In the genomic region with DNA sequence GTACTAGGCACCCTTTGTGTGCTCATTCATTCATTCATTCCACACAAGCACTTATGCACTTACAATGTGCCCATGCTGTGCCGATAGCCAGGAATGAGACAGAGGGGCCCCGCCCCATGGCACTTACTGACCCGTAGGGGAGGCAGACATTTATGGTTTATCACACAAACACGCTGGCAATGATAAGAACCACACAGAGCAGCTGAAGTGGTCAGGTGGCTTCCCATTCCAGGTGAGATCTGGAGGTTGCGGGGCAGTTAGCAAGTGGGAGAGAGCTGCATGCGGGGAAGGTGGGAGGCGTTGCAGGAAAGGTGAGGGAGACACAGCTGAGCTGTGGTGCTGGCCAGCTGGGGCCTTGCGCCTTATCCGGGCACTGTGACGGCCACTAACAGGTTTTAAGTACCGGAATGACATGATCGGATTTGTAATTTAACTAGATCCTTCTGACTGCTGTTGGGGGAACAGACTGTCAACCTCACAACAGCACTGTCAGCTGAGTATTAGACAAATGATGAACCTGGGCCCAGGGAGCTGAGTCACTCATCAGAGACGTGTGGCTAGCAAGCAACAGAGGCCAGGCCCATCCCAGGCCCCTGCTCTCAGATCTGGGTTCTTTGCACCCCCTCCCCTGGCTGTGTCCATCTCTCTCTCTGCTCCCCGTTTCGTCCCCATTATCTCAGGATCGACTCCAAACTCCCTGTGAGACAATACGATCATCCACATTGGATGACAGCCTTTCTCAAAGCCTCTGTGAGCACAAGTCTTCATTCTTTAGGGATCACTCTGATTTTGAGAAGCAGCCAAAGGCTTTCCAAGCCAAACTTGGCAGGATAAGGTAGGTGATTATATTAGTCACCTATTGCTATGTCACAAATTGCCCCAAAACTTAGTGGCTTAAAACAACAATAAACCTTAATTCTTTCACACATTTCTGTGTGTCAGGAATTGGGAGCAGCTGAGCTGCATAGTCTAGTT, we compare ENCODE assay signal across 13 cellular contexts. TPM values are rescaled to one million over a fixed set of nuclear protein-coding genes. Genes with fewer than 3 reads are reported as not detected.
DNase-seq lines count a peak whose midpoint lies in the region; ATAC-seq and TF ChIP-seq lines count a peak whose summit lies in the region.
"Had no signal": no experiment of that assay in that cellular context is flagged by ENCODE, and none has a peak within 500 bp of the region (broad histone marks: within the 10 kb centered on the region; RNA-seq: fewer than 3 reads in every experiment).

No MANE protein-coding gene starts in this region.

- H3K4me1 ChIP-seq in osteoblast (ENCODE audit: insufficient read depth, low read length): peaks cover 32% of the 10 kb centered on the region
- H3K4me1 ChIP-seq: tibial artery had no signal

- H3K4me3 ChIP-seq in osteoblast (ENCODE audit: insufficient read depth, low read length): no peak overlapping the region
- H3K4me3 ChIP-seq: tibial artery had no signal

- peaks cover 17% of the 10 kb centered on the region for H3K4me1 Mint-ChIP-seq in chondrocyte (ENCODE audit: low read depth)

- H3K27me3 Mint-ChIP-seq in chondrocyte (ENCODE audit: low read depth): peaks cover 6% of the 10 kb centered on the region

- ATAC-seq in GM19467 (IDR thresholded peaks at IDR 0.05; ENCODE audit: unreplicated experiment): no peak

- H3K9me3 ChIP-seq in osteoblast (ENCODE audit: low read depth, low read length): no peaks in the 10 kb centered on the region
- H3K9me3 ChIP-seq: tibial artery had no signal

- peak overlapping the region; percentile 21 for H3K4me2 ChIP-seq in osteoblast (ENCODE audit: insufficient read depth, low read length)

- H3K36me3 ChIP-seq in osteoblast (ENCODE audit: insufficient read depth, low read length): no peaks in the 10 kb centered on the region
- H3K36me3 ChIP-seq: tibial artery had no signal

- peak overlapping the region; percentile 18 for H3K27ac Mint-ChIP-seq in chondrocyte (ENCODE audit: unreplicated experiment)

- H3K27ac ChIP-seq in osteoblast (ENCODE audit: low read depth, low read length): peak overlapping the region; percentile 39
- H3K27ac ChIP-seq: tibial artery had no signal

- TF ChIP-seq CTCF in chondrocyte (IDR thresholded peaks at IDR 0.05) (no peak), osteoblast (IDR thresholded peaks at IDR 0.05; ENCODE audit: extremely low read depth, low read depth, low read length) (no peak)

- H3K27me3 ChIP-seq in osteoblast (ENCODE audit: insufficient read depth, low read length): peaks cover 6% of the 10 kb centered on the region

- peak; percentile 62 for DNase-seq in ELR (ENCODE audit: low read depth)
- peak; percentile 17 for DNase-seq in NCI-H510A treated with DMSO at 0.1 percent for 48 hours (lab: John Stamatoyannopoulos, UW)
- no peak for DNase-seq in chondrocyte (ENCODE audit: low spot score)
- DNase-seq in osteoblast (ENCODE audit: insufficient read length, low spot score, missing footprints): peak; percentile 94
- no peak for DNase-seq in T-helper 1 cell
- DNase-seq in DMS79 treated with DMSO at 0.1 percent for 48 hours (lab: John Stamatoyannopoulos, UW): no peak
- no peak for DNase-seq in NCI-H1436 treated with DMSO at 0.1 percent for 48 hours (lab: John Stamatoyannopoulos, UW)
- DNase-seq: NCI-H1105, retina, tibial artery had no signal

- no peaks in the 10 kb centered on the region for H3K36me3 Mint-ChIP-seq in chondrocyte (ENCODE audit: low read depth)

- no peaks in the 10 kb centered on the region for H3K9me3 Mint-ChIP-seq in chondrocyte (ENCODE audit: low read depth)

- no peaks in the 10 kb centered on the region for H3K79me2 ChIP-seq in osteoblast (ENCODE audit: insufficient read depth, low read length)

- H2AFZ ChIP-seq in osteoblast (ENCODE audit: low read length): no peak overlapping the region

- H3K4me3 Mint-ChIP-seq in chondrocyte (ENCODE audit: unreplicated experiment): no peak overlapping the region

- H4K20me1 ChIP-seq in osteoblast (ENCODE audit: insufficient read depth, low read length): no peaks in the 10 kb centered on the region

RNA-seq across cellular contexts. Expression of gene RASD2, which starts 28.4 kb away (rescaled TPM):
- total RNA-seq in chondrocyte (0.27 to 0.28 TPM in 2 of 3 replicates, not detected in the other), osteoblast (under 0.01 and 0.29 TPM in 2 replicates)
- total RNA-seq: lung microvascular endothelial cell had no signal

RNA-seq across cellular contexts. Expression of gene MB, which starts 48.1 kb away (rescaled TPM):
- total RNA-seq in chondrocyte (not detected in 3 replicates), osteoblast (0.36 TPM in 1 of 2 replicates, not detected in the other)
- total RNA-seq: frontal cortex, lung microvascular endothelial cell had no signal

Comparison
In these comparisons a context has a peak if more than half of its experiments do, and no peak if none do; other contexts are left out.
1. DNase-seq: peak in ELR (single experiment), NCI-H510A treated with DMSO at 0.1 percent for 48 hours (single experiment) and osteoblast (single experiment); none in chondrocyte (single experiment), T-helper 1 cell (0 of 5), DMS79 treated with DMSO at 0.1 percent for 48 hours (single experiment) and NCI-H1436 treated with DMSO at 0.1 percent for 48 hours (single experiment).